In genomic region chr6:33429745-33430042, GRCh38 we compare ENCODE assay signal across 1 cellular context.
TF ChIP-seq lines count a peak whose summit lies in the region.

No MANE protein-coding gene starts in this region.

TF ChIP-seq in GM23338, 12 proteins besides CTCF, POLR2A, EP300 and RAD21:
- TF ChIP-seq ZNF114 (CRISPR knock-in tag; IDR thresholded peaks at IDR 0.05) (no peak), NANOG (IDR thresholded peaks at IDR 0.05; ENCODE audit: borderline replicate concordance) (no peak), ETS1 (IDR thresholded peaks at IDR 0.05) (no peak), POLR2AphosphoS5 (IDR thresholded peaks at IDR 0.05; ENCODE audit: low read depth) (no peak), REST (IDR thresholded peaks at IDR 0.05; ENCODE audit: unreplicated experiment) (no peak), EZH2phosphoT487 (IDR thresholded peaks at IDR 0.05; ENCODE audit: unreplicated experiment) (no peak), ZNF462 (CRISPR knock-in tag; IDR thresholded peaks at IDR 0.05) (no peak), JUNB (IDR thresholded peaks at IDR 0.05; ENCODE audit: unreplicated experiment) (no peak), CREB1 (CRISPR knock-in tag; IDR thresholded peaks at IDR 0.05; ENCODE audit: low read depth) (no peak), ZNF331 (CRISPR knock-in tag; IDR thresholded peaks at IDR 0.05; ENCODE audit: low read depth) (no peak), STAT1 (IDR thresholded peaks at IDR 0.05; ENCODE audit: unreplicated experiment) (no peak), EZH2 (IDR thresholded peaks at IDR 0.05; ENCODE audit: low read depth, unreplicated experiment) (no peak)
